In genomic region chr16:81936209-81936608, GRCh38 we compare ENCODE assay signal across 15 cellular contexts.
DNase-seq lines count a peak whose midpoint lies in the region; ATAC-seq and TF ChIP-seq lines count a peak whose summit lies in the region.
"Had no signal": no experiment of that assay in that cellular context is flagged by ENCODE, and none has a peak within 500 bp of the region (broad histone marks: within the 10 kb centered on the region; RNA-seq: fewer than 3 reads in every experiment).

No MANE protein-coding gene starts in this region.

- no peak overlapping the region for H3K23ac ChIP-seq in H9 (ENCODE audit: insufficient read length, low read depth, low read length)

- no peak overlapping the region for H3K27ac ChIP-seq in H9 (ENCODE audit: insufficient read length, low read depth, low read length)
- H3K27ac ChIP-seq: BLaER1 had no signal

- no peak overlapping the region for H2BK20ac ChIP-seq in H9 (ENCODE audit: low read depth, low read length, poor library complexity, severe bottlenecking)

- DNase-seq in GM13976 (ENCODE audit: low spot score) (peak; percentile 1), H9 (peak; percentile 20), memory B cell (ENCODE audit: low spot score in 2 of 2) (no peak), NCI-H2081 treated with DMSO at 0.1 percent for 48 hours (lab: John Stamatoyannopoulos, UW) (no peak), AG08396 (ENCODE audit: low spot score) (no peak)
- DNase-seq: ACHN; Calu3; CD8-positive, alpha-beta T cell; DMS79 treated with DMSO at 0.1 percent for 48 hours; GF-D8; KG1 had no signal

- no CpG with 5 or more reads among the region's 18 CpGs for WGBS in H9 (ENCODE audit: extremely low coverage, insufficient read length, low lambda C conversion rate)

- no peaks in the 10 kb centered on the region for H3K79me1 ChIP-seq in H9 (ENCODE audit: insufficient read depth, low read depth, low read length, poor library complexity, severe bottlenecking)

- no peak overlapping the region for H3K14ac ChIP-seq in H9 (ENCODE audit: insufficient read depth, low read length)

- TF ChIP-seq CTCF in GM13976 (IDR thresholded peaks at IDR 0.05; ENCODE audit: borderline replicate concordance, control extremely low read depth, extremely low read depth, insufficient read depth, missing control alignments), result no peak
- TF ChIP-seq CTCF in H9 (conservative IDR thresholded peaks at IDR 0.05), result no peak

- no peak overlapping the region for H3K4me2 ChIP-seq in H9 (ENCODE audit: insufficient read depth, insufficient read length, low read length)
- H3K4me2 ChIP-seq: BLaER1 had no signal

- H3K27ac Mint-ChIP-seq in H9 (no peak overlapping the region), memory B cell (peak overlapping the region; percentile 60)
- H3K27ac Mint-ChIP-seq: CD8-positive, alpha-beta T cell had no signal

- no peaks in the 10 kb centered on the region for H3K27me3 ChIP-seq in H9 (ENCODE audit: insufficient read depth, low read length)
- H3K27me3 ChIP-seq: BLaER1 had no signal

- H2BK12ac ChIP-seq in H9 (ENCODE audit: insufficient read length, low read depth, low read length), result no peak overlapping the region

- H4K20me1 ChIP-seq in H9 (ENCODE audit: control insufficient read depth, insufficient read depth, insufficient read length), result no peaks in the 10 kb centered on the region
- H4K20me1 ChIP-seq: BLaER1 had no signal

- no peak overlapping the region for H2AK5ac ChIP-seq in H9 (ENCODE audit: insufficient read length, low read length)

- H3K23me2 ChIP-seq in H9 (ENCODE audit: insufficient read length, low read depth, low read length, poor library complexity, severe bottlenecking), result no peaks in the 10 kb centered on the region

- H3K9me3 Mint-ChIP-seq in H9 (no peaks in the 10 kb centered on the region), memory B cell (no peaks in the 10 kb centered on the region)
- H3K9me3 Mint-ChIP-seq: CD14-positive monocyte; CD8-positive, alpha-beta T cell had no signal

- H2BK5ac ChIP-seq in H9 (ENCODE audit: insufficient read length, low read length), result no peak overlapping the region

- in situ Hi-C loops in GM13976 (cut with MboI; ENCODE audit: low sequenced_read_pairs, unreplicated experiment), result no loop called here

- H3K79me2 ChIP-seq in H9 (ENCODE audit: insufficient read depth, low read length), result no peaks in the 10 kb centered on the region

- H2AFZ ChIP-seq in H9 (ENCODE audit: low read length), result no peak overlapping the region

- no peak overlapping the region for H2BK15ac ChIP-seq in H9 (ENCODE audit: low read depth, low read length)

- H3K4me1 ChIP-seq in H9 (ENCODE audit: insufficient read depth, low read length), result peaks cover 4% of the 10 kb centered on the region; the same call in 1 of the 2 replicates
- H3K4me1 ChIP-seq: BLaER1 had no signal

- no peak overlapping the region for H3K18ac ChIP-seq in H9 (ENCODE audit: insufficient read length, low read depth, low read length)

- ATAC-seq in memory B cell (ENCODE audit: low read depth), result no peak
- no peak for ATAC-seq in GM18868 (IDR thresholded peaks at IDR 0.05; ENCODE audit: unreplicated experiment)
- ATAC-seq: CD8-positive, alpha-beta T cell had no signal

- H2BK120ac ChIP-seq in H9 (ENCODE audit: low read depth, low read length, poor library complexity, severe bottlenecking), result no peak overlapping the region

- H3K36me3 Mint-ChIP-seq in H9 (ENCODE audit: insufficient read depth in 1 of 3, low read depth in 3 of 3), result no peaks in the 10 kb centered on the region; a peak in 3 of 7 replicates
- peaks cover 49% of the 10 kb centered on the region for H3K36me3 Mint-ChIP-seq in memory B cell

- H3K4ac ChIP-seq in H9 (ENCODE audit: low read depth, low read length), result no peak overlapping the region

- no peak overlapping the region for H4K8ac ChIP-seq in H9 (replicated peaks; ENCODE audit: insufficient read length, low read depth, low read length)

- no peak overlapping the region for H4K5ac ChIP-seq in H9 (ENCODE audit: insufficient read length, low read depth, low read length)

- no peaks in the 10 kb centered on the region for H3K9me3 ChIP-seq in H9 (ENCODE audit: control insufficient read depth, low read depth, low read length)
- H3K9me3 ChIP-seq: BLaER1, HAP-1 had no signal

- H3K4me3 Mint-ChIP-seq in H9, result no peak overlapping the region
- no peak overlapping the region for H3K4me3 Mint-ChIP-seq in memory B cell
- H3K4me3 Mint-ChIP-seq: CD14-positive monocyte; CD8-positive, alpha-beta T cell had no signal

- no peak overlapping the region for H3K56ac ChIP-seq in H9 (ENCODE audit: insufficient read length, low read depth, low read length)

- H3K27me3 Mint-ChIP-seq in H9 (ENCODE audit: low read depth) (no peaks in the 10 kb centered on the region), memory B cell (no peaks in the 10 kb centered on the region)

- no peak overlapping the region for H3K9ac ChIP-seq in H9 (ENCODE audit: extremely low read depth, insufficient read length, low read length)
- H3K9ac ChIP-seq: BLaER1 had no signal

- H4K91ac ChIP-seq in H9 (ENCODE audit: insufficient read length, low read depth, low read length), result no peak overlapping the region

- no peak overlapping the region for H3T11ph ChIP-seq in H9 (ENCODE audit: low read length)

- H3K4me1 Mint-ChIP-seq in H9 (peaks cover 33 to 36% of the 10 kb centered on the region in 2 experiments), memory B cell (peaks cover 5% of the 10 kb centered on the region)

Comparison
In these comparisons a context has a peak if more than half of its experiments do, and no peak if none do; other contexts are left out.
1. DNase-seq: peak in GM13976 (single experiment) and H9 (single experiment); none in memory B cell (0 of 2), NCI-H2081 treated with DMSO at 0.1 percent for 48 hours (single experiment) and AG08396 (single experiment).